In the genomic region with DNA sequence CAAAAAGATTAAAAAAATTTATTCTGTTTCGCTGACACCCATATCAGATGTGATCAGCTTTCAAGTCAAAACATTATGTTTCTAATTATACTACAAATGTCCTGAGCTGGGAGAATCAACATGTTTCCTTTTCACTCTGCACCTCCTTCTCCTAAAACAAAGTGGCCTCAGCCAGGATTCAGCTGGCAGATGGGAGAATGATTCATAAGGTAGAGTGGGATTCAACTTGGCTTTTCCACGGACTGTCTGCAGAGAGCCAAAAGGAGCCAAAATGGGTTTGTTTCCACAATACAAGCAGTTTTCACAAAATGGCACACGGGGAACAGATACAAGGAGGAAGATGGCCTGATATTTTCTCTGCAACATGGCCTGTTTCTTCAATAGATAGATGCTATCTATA, we compare ENCODE assay signal across 25 cellular contexts.
"Had no signal": no experiment of that assay in that cellular context is flagged by ENCODE, and none has a peak within 500 bp of the region (broad histone marks: within the 10 kb centered on the region; RNA-seq: fewer than 3 reads in every experiment).

No MANE protein-coding gene starts in this region.

- H3K4me3 Mint-ChIP-seq: activated CD4-positive, alpha-beta T cell treated with anti-CD3 and anti-CD28 coated beads, Interleukin-2, amount 10 ng/mL, durations not matched to agents 24 days and 14 days; activated CD8-positive, alpha-beta memory T cell treated with anti-CD3 and anti-CD28 coated beads, Interleukin-2, amount 10 ng/mL, durations not matched to agents 7 days and 5 days; activated naive CD4-positive, alpha-beta T cell treated with anti-CD3 and anti-CD28 coated beads, Interleukin-2, amount 50 U/mL, for 24 hours; activated T-cell treated with anti-CD3 and anti-CD28 coated beads, Interleukin-2, amount 50 U/mL, for 24 hours; activated T-helper 1 cell treated with anti-CD3 and anti-CD28 coated beads, Interleukin-12 subunit alpha, Interleukin-12 subunit beta, Interleukin-2, Interleukin-4 antibody, amounts not matched to agents 30 ng/mL and 10 ng/mL and 1 ng/mL, durations not matched to agents 14 hours and 24 hours and 36 hours; T-helper 1 cell treated with Interleukin-12 subunit alpha and Interleukin-12 subunit beta and Interleukin-4 antibody, amounts not matched to agents 30 μg/mL and 1 μg/mL, for 36 hours; WTC11 had no signal

- H3K27ac Mint-ChIP-seq: activated CD4-positive, alpha-beta T cell treated with anti-CD3 and anti-CD28 coated beads, Interleukin-2, amount 10 ng/mL, durations not matched to agents 24 days and 14 days; activated CD8-positive, alpha-beta memory T cell treated with anti-CD3 and anti-CD28 coated beads, Interleukin-2, amount 10 ng/mL, durations not matched to agents 7 days and 5 days; activated naive CD4-positive, alpha-beta T cell treated with anti-CD3 and anti-CD28 coated beads, Interleukin-2, amount 50 U/mL, for 24 hours; activated T-cell treated with anti-CD3 and anti-CD28 coated beads, Interleukin-2, amount 50 U/mL, for 24 hours; activated T-helper 1 cell treated with anti-CD3 and anti-CD28 coated beads, Interleukin-12 subunit alpha, Interleukin-12 subunit beta, Interleukin-2, Interleukin-4 antibody, amounts not matched to agents 30 ng/mL and 10 ng/mL and 1 ng/mL, durations not matched to agents 14 hours and 24 hours and 36 hours; T-helper 1 cell treated with Interleukin-12 subunit alpha and Interleukin-12 subunit beta and Interleukin-4 antibody, amounts not matched to agents 30 μg/mL and 1 μg/mL, for 36 hours; WTC11 had no signal

- ATAC-seq: activated CD8-positive, alpha-beta memory T cell treated with anti-CD3 and anti-CD28 coated beads, Interleukin-2, amount 10 ng/mL, durations not matched to agents 7 days and 5 days; PC-3; WTC11 had no signal

- H3K27me3 Mint-ChIP-seq: activated naive CD4-positive, alpha-beta T cell treated with anti-CD3 and anti-CD28 coated beads, Interleukin-2, amount 50 U/mL, for 24 hours; activated T-cell treated with anti-CD3 and anti-CD28 coated beads, Interleukin-2, amount 50 U/mL, for 24 hours had no signal

- H3K9me3 Mint-ChIP-seq: activated CD4-positive, alpha-beta T cell treated with anti-CD3 and anti-CD28 coated beads, Interleukin-2, amount 10 ng/mL, durations not matched to agents 24 days and 14 days; activated naive CD4-positive, alpha-beta T cell treated with anti-CD3 and anti-CD28 coated beads, Interleukin-2, amount 50 U/mL, for 24 hours; activated T-cell treated with anti-CD3 and anti-CD28 coated beads, Interleukin-2, amount 50 U/mL, for 24 hours; activated T-helper 1 cell treated with anti-CD3 and anti-CD28 coated beads, Interleukin-12 subunit alpha, Interleukin-12 subunit beta, Interleukin-2, Interleukin-4 antibody, amounts not matched to agents 30 ng/mL and 10 ng/mL and 1 ng/mL, durations not matched to agents 14 hours and 24 hours and 36 hours; T-helper 1 cell treated with Interleukin-12 subunit alpha and Interleukin-12 subunit beta and Interleukin-4 antibody, amounts not matched to agents 30 μg/mL and 1 μg/mL, for 36 hours; WTC11 had no signal

- DNase-seq: activated CD4-positive, alpha-beta T cell treated with anti-CD3 and anti-CD28 coated beads for 1 hour; activated CD4-positive, alpha-beta T cell treated with anti-CD3 and anti-CD28 coated beads, Interleukin-2, amount 10 ng/mL, durations not matched to agents 24 days and 14 days; activated CD4-positive, alpha-beta T cell treated with anti-CD3 and anti-CD28 coated beads, Interleukin-2, amount 50 U/mL, for 48 hours; activated CD8-positive, alpha-beta memory T cell treated with anti-CD3 and anti-CD28 coated beads, Interleukin-2, amount 10 ng/mL, durations not matched to agents 7 days and 5 days; activated effector memory CD4-positive, alpha-beta T cell treated with Interleukin-2 at 50 U/mL for 16 hours; activated naive CD4-positive, alpha-beta T cell; activated T-cell treated with anti-CD3 and anti-CD28 coated beads, Interleukin-2, amount 50 U/mL, for 24 hours; aorta; IMR-90; KBM-7; MG63; MV-4-11; NCI-H1092 treated with DMSO at 0.1 percent for 48 hours; NCI-H1417 treated with DMSO at 0.1 percent for 48 hours; NCI-H1694; NCI-H2029 treated with DMSO at 0.1 percent for 48 hours; NCI-H524; PC-3; SHP77 had no signal

- H3K4me3 ChIP-seq: breast epithelium, MG63, SJSA1 had no signal

- H3K36me3 Mint-ChIP-seq: activated naive CD4-positive, alpha-beta T cell treated with anti-CD3 and anti-CD28 coated beads, Interleukin-2, amount 50 U/mL, for 24 hours; WTC11 had no signal
